ENCODE assay signal across 1 cellular context in the genomic region with DNA sequence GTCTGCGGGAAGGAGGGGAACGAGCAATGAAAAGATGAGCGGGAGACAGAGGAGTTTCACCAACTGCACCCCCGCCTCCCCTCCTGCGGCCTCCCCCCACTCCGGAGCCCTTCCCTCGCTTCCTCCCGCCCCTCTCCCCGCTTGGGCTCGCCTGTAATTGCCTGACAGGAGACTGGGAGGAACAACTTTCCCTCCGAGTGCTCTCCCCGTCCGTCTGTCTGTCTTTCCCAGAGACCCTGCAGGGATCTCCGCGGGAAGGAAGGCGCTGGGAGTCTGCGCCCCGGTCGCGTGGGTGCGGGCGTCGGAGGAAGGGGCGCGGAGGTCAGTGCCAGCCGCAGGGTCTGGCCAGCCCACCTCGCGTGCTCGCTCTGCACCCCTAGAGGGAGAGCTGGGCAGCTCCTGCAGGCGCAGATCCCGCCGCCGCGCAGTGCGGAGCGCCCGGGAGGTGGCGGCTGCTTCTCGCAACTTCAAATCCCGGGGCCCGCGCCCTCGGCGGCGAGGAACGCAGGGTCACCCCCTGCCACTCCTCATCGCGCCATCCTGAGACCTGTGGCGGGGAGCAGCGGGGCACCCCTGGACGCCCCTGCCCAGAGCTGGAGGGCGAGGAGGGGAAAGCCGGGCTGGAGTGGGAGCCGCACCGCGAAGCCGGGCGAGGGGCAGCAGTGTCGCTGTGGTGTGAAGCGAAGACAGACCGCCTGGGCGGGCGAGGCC.
A peak's percentile ranks its signal among the peaks of the same experiment; 100 is the strongest.
TF ChIP-seq lines count a peak whose summit lies in the region.

No MANE protein-coding gene starts in this region.

TF ChIP-seq in HEK293, 187 proteins besides CTCF, POLR2A, EP300 and RAD21 (continued from another document):
- no peak for TF ChIP-seq YY2 (tag by site-specific recombination; IDR thresholded peaks at IDR 0.05)
- TF ChIP-seq, protein P1, sequence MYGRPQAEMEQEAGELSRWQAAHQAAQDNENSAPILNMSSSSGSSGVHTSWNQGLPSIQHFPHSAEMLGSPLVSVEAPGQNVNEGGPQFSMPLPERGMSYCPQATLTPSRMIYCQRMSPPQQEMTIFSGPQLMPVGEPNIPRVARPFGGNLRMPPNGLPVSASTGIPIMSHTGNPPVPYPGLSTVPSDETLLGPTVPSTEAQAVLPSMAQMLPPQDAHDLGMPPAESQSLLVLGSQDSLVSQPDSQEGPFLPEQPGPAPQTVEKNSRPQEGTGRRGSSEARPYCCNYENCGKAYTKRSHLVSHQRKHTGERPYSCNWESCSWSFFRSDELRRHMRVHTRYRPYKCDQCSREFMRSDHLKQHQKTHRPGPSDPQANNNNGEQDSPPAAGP (tag by site-specific recombination; IDR thresholded peaks at IDR 0.05), result no peak; the same call in 1 of the 2 replicates
- peak; percentile 90 for TF ChIP-seq ZNF341 (tag by site-specific recombination; IDR thresholded peaks at IDR 0.05; ENCODE audit: low read depth)
- TF ChIP-seq ZNF223 (tag by site-specific recombination; IDR thresholded peaks at IDR 0.05), result no peak
- TF ChIP-seq ZNF629 (tag by site-specific recombination; IDR thresholded peaks at IDR 0.05), result no peak; the same call in 1 of the 2 replicates
- TF ChIP-seq KLF7 (tag by site-specific recombination; IDR thresholded peaks at IDR 0.05; ENCODE audit: borderline replicate concordance), result no peak
- TF ChIP-seq MEIS1 (CRISPR knock-in tag; IDR thresholded peaks at IDR 0.05; ENCODE audit: borderline replicate concordance), result no peak
- TF ChIP-seq ZFP69B (tag by site-specific recombination; IDR thresholded peaks at IDR 0.05), result 0 out of 2 replicates have a peak, but pooled peaks have one; percentile 16
- TF ChIP-seq ZNF335 (tag by site-specific recombination; conservative IDR thresholded peaks at IDR 0.05), result peak; percentile 96
- TF ChIP-seq, protein P2, sequence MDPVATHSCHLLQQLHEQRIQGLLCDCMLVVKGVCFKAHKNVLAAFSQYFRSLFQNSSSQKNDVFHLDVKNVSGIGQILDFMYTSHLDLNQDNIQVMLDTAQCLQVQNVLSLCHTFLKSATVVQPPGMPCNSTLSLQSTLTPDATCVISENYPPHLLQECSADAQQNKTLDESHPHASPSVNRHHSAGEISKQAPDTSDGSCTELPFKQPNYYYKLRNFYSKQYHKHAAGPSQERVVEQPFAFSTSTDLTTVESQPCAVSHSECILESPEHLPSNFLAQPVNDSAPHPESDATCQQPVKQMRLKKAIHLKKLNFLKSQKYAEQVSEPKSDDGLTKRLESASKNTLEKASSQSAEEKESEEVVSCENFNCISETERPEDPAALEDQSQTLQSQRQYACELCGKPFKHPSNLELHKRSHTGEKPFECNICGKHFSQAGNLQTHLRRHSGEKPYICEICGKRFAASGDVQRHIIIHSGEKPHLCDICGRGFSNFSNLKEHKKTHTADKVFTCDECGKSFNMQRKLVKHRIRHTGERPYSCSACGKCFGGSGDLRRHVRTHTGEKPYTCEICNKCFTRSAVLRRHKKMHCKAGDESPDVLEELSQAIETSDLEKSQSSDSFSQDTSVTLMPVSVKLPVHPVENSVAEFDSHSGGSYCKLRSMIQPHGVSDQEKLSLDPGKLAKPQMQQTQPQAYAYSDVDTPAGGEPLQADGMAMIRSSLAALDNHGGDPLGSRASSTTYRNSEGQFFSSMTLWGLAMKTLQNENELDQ (tag by site-specific recombination; IDR thresholded peaks at IDR 0.05; ENCODE audit: low read depth), result no peak
- TF ChIP-seq ZNF626 (tag by site-specific recombination; IDR thresholded peaks at IDR 0.05), result no peak
- peak; percentile 55 for TF ChIP-seq SP3 (tag by site-specific recombination; IDR thresholded peaks at IDR 0.05)
- no peak for TF ChIP-seq HOXC10 (CRISPR knock-in tag; IDR thresholded peaks at IDR 0.05)
- TF ChIP-seq EGR2 (tag by site-specific recombination; IDR thresholded peaks at IDR 0.05; ENCODE audit: low read depth), result peak; percentile 77
- TF ChIP-seq, protein P3, sequence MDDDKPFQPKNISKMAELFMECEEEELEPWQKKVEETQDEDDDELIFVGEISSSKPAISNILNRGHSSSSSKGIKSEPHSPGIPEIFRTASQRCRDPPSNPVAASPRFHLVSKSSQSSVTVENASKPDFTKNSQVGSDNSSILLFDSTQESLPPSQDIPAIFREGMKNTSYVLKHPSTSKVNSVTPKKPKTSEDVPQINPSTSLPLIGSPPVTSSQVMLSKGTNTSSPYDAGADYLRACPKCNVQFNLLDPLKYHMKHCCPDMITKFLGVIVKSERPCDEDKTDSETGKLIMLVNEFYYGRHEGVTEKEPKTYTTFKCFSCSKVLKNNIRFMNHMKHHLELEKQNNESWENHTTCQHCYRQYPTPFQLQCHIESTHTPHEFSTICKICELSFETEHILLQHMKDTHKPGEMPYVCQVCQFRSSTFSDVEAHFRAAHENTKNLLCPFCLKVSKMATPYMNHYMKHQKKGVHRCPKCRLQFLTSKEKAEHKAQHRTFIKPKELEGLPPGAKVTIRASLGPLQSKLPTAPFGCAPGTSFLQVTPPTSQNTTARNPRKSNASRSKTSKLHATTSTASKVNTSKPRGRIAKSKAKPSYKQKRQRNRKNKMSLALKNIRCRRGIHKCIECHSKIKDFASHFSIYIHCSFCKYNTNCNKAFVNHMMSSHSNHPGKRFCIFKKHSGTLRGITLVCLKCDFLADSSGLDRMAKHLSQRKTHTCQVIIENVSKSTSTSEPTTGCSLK (tag by site-specific recombination; IDR thresholded peaks at IDR 0.05), result no peak
